Comparison of ENCODE assay signal across 1 cellular context in genomic region chr12:52441320-52441911, GRCh38.
TF ChIP-seq lines count a peak whose summit lies in the region.

No MANE protein-coding gene starts in this region.

TF ChIP-seq in HEK293T, 16 proteins besides CTCF, POLR2A, EP300 and RAD21:
- TF ChIP-seq NFRKB (IDR thresholded peaks at IDR 0.05): no peak
- no peak for TF ChIP-seq L3MBTL2 (conservative IDR thresholded peaks at IDR 0.05)
- TF ChIP-seq HDGF (IDR thresholded peaks at IDR 0.05; ENCODE audit: borderline replicate concordance): no peak
- TF ChIP-seq CTBP1 (IDR thresholded peaks at IDR 0.05; ENCODE audit: borderline replicate concordance): no peak
- TF ChIP-seq SP1 (IDR thresholded peaks at IDR 0.05): no peak
- no peak for TF ChIP-seq ARNT (IDR thresholded peaks at IDR 0.05)
- no peak for TF ChIP-seq BHLHE40 (IDR thresholded peaks at IDR 0.05; ENCODE audit: borderline replicate concordance)
- TF ChIP-seq ZNF384 (IDR thresholded peaks at IDR 0.05): no peak
- TF ChIP-seq FOXK2 (IDR thresholded peaks at IDR 0.05): no peak
- no peak for TF ChIP-seq TARDBP (IDR thresholded peaks at IDR 0.05)
- TF ChIP-seq FOXM1 (IDR thresholded peaks at IDR 0.05; ENCODE audit: borderline replicate concordance): no peak
- TF ChIP-seq PKNOX1 (IDR thresholded peaks at IDR 0.05): no peak
- no peak for TF ChIP-seq ELF4 (IDR thresholded peaks at IDR 0.05)
- TF ChIP-seq LEF1 (IDR thresholded peaks at IDR 0.05; ENCODE audit: borderline replicate concordance): no peak
- no peak for TF ChIP-seq SUZ12 (IDR thresholded peaks at IDR 0.05)
TF ChIP-seq in HEK293T: peak in this region for 0.
